ENCODE assay signal across 21 cellular contexts in genomic region chr19:29569038-29569911, GRCh38. TPM values are rescaled to one million over a fixed set of nuclear protein-coding genes. Genes with fewer than 3 reads are reported as not detected.
DNase-seq lines count a peak whose midpoint lies in the region; ATAC-seq and TF ChIP-seq lines count a peak whose summit lies in the region.
"Had no signal": no experiment of that assay in that cellular context is flagged by ENCODE, and none has a peak within 500 bp of the region (broad histone marks: within the 10 kb centered on the region; RNA-seq: fewer than 3 reads in every experiment).

No MANE protein-coding gene starts in this region.

- no peaks in the 10 kb centered on the region for H3K4me1 ChIP-seq in vagina
- H3K4me1 ChIP-seq: BE2C, HAP-1 had no signal

- TF ChIP-seq CTCF in vagina (IDR thresholded peaks at IDR 0.05): no peak

- H3K27me3 ChIP-seq in vagina: no peaks in the 10 kb centered on the region

- no peak overlapping the region for H3K4me3 Mint-ChIP-seq in activated T-cell treated with anti-CD3 and anti-CD28 coated beads, Interleukin-2, amount 50 U/mL, for 24 hours
- H3K4me3 Mint-ChIP-seq in stimulated activated naive CD8-positive, alpha-beta T cell treated with anti-CD3 and anti-CD28 coated beads, Interleukin-15, amount 100 ng/mL, for 72 hours: no peak overlapping the region
- H3K4me3 Mint-ChIP-seq: CD4-positive, CD25-positive, alpha-beta regulatory T cell; CD8-positive, alpha-beta memory T cell had no signal

- ATAC-seq in stimulated activated naive CD8-positive, alpha-beta T cell treated with anti-CD3 and anti-CD28 coated beads, Interleukin-15, Interleukin-2, amounts not matched to agents 100 U/mL and 50 U/mL, for 24 hours: peak; percentile 51
- no peak for ATAC-seq in stimulated activated naive CD8-positive, alpha-beta T cell treated with anti-CD3 and anti-CD28 coated beads, Interleukin-15, amount 100 ng/mL, for 72 hours
- ATAC-seq in HG03175 (IDR thresholded peaks at IDR 0.05; ENCODE audit: unreplicated experiment): no peak
- ATAC-seq: GM12878 had no signal

- H3K36me3 Mint-ChIP-seq in activated T-cell treated with anti-CD3 and anti-CD28 coated beads, Interleukin-2, amount 50 U/mL, for 24 hours (ENCODE audit: low read depth): no peaks in the 10 kb centered on the region
- H3K36me3 Mint-ChIP-seq: CD4-positive, CD25-positive, alpha-beta regulatory T cell; CD8-positive, alpha-beta memory T cell had no signal

- H3K27me3 Mint-ChIP-seq in activated T-cell treated with anti-CD3 and anti-CD28 coated beads, Interleukin-2, amount 50 U/mL, for 24 hours: peaks cover 66% of the 10 kb centered on the region
- H3K27me3 Mint-ChIP-seq in stimulated activated naive CD8-positive, alpha-beta T cell treated with anti-CD3 and anti-CD28 coated beads, Interleukin-15, amount 100 ng/mL, for 72 hours: peaks cover 89% of the 10 kb centered on the region

- H3K27ac ChIP-seq in vagina: no peak overlapping the region
- H3K27ac ChIP-seq: HL-60 had no signal

- H3K4me3 ChIP-seq in vagina: no peak overlapping the region
- H3K4me3 ChIP-seq: GM12878, HAP-1 had no signal

- H3K9me3 ChIP-seq in vagina: no peaks in the 10 kb centered on the region
- H3K9me3 ChIP-seq: BE2C, HAP-1 had no signal

- peaks cover 15% of the 10 kb centered on the region for H3K4me1 Mint-ChIP-seq in activated T-cell treated with anti-CD3 and anti-CD28 coated beads, Interleukin-2, amount 50 U/mL, for 24 hours (ENCODE audit: low read depth)
- H3K4me1 Mint-ChIP-seq in stimulated activated naive CD8-positive, alpha-beta T cell treated with anti-CD3 and anti-CD28 coated beads, Interleukin-15, amount 100 ng/mL, for 72 hours: peaks cover 25% of the 10 kb centered on the region
- H3K4me1 Mint-ChIP-seq: CD4-positive, CD25-positive, alpha-beta regulatory T cell had no signal

- TF ChIP-seq POLR2A in vagina (IDR thresholded peaks at IDR 0.05): no peak

- H3K27ac Mint-ChIP-seq in activated T-cell treated with anti-CD3 and anti-CD28 coated beads, Interleukin-2, amount 50 U/mL, for 24 hours: no peak overlapping the region
- no peak overlapping the region for H3K27ac Mint-ChIP-seq in stimulated activated naive CD8-positive, alpha-beta T cell treated with anti-CD3 and anti-CD28 coated beads, Interleukin-15, amount 100 ng/mL, for 72 hours
- H3K27ac Mint-ChIP-seq: CD4-positive, CD25-positive, alpha-beta regulatory T cell; CD8-positive, alpha-beta memory T cell had no signal

- intact Hi-C loops in vagina (cut with DNase I): no loop called here

- peak; percentile 15 for DNase-seq in activated T-cell treated with anti-CD3 and anti-CD28 coated beads, Interleukin-2, amount 50 U/mL, for 24 hours
- no peak for DNase-seq in activated T-cell treated with anti-CD3 and anti-CD28 coated beads, Interleukin-2, amount 50 U/mL, for 1 hour
- peak; percentile 16 for DNase-seq in stimulated activated naive CD8-positive, alpha-beta T cell treated with anti-CD3 and anti-CD28 coated beads, Interleukin-15, Interleukin-2, amounts not matched to agents 100 U/mL and 50 U/mL, for 24 hours
- DNase-seq in stimulated activated naive CD8-positive, alpha-beta T cell treated with anti-CD3 and anti-CD28 coated beads, Interleukin-15, amount 100 ng/mL, for 72 hours: no peak
- peak; percentile 69 for DNase-seq in mesenteric fat pad (ENCODE audit: low spot score)
- DNase-seq in vagina (ENCODE audit: extremely low spot score in 2 of 2): peak; percentile 54 to 72
- no peak for DNase-seq in NCI-H2171 treated with DMSO at 0.1 percent for 48 hours (lab: John Stamatoyannopoulos, UW)
- DNase-seq: ACHN; BE2C; CD4-positive, CD25-positive, alpha-beta regulatory T cell; CD8-positive, alpha-beta memory T cell; COR-L47; DMS 273 treated with DMSO at 0.1 percent for 48 hours; DMS53; DND-41; EL had no signal

- H3K9me3 Mint-ChIP-seq in activated T-cell treated with anti-CD3 and anti-CD28 coated beads, Interleukin-2, amount 50 U/mL, for 24 hours: no peaks in the 10 kb centered on the region
- H3K9me3 Mint-ChIP-seq in stimulated activated naive CD8-positive, alpha-beta T cell treated with anti-CD3 and anti-CD28 coated beads, Interleukin-15, amount 100 ng/mL, for 72 hours: no peaks in the 10 kb centered on the region
- H3K9me3 Mint-ChIP-seq: CD4-positive, CD25-positive, alpha-beta regulatory T cell; CD8-positive, alpha-beta memory T cell had no signal

- no peaks in the 10 kb centered on the region for H3K36me3 ChIP-seq in vagina
- H3K36me3 ChIP-seq: BE2C, HAP-1 had no signal

RNA-seq across cellular contexts. Expression of gene POP4, which starts 36.8 kb away (rescaled TPM):
- total RNA-seq in mesenteric fat pad (57.4 TPM), vagina (31.4 TPM)

RNA-seq across cellular contexts. Expression of gene VSTM2B, which starts 43.5 kb away (rescaled TPM):
- total RNA-seq in mesenteric fat pad: not detected
- total RNA-seq in vagina: 0.98 TPM
- total RNA-seq: CD4-positive, CD25-positive, alpha-beta regulatory T cell; CD8-positive, alpha-beta memory T cell; GM12878; HT1080 had no signal

Comparison
In these comparisons a context has a peak if more than half of its experiments do, and no peak if none do; other contexts are left out.
1. DNase-seq: peak in activated T-cell treated with anti-CD3 and anti-CD28 coated beads, Interleukin-2, amount 50 U/mL, for 24 hours (single experiment), stimulated activated naive CD8-positive, alpha-beta T cell treated with anti-CD3 and anti-CD28 coated beads, Interleukin-15, Interleukin-2, amounts not matched to agents 100 U/mL and 50 U/mL, for 24 hours (single experiment), mesenteric fat pad (single experiment) and vagina (2 of 2); none in activated T-cell treated with anti-CD3 and anti-CD28 coated beads, Interleukin-2, amount 50 U/mL, for 1 hour (single experiment), stimulated activated naive CD8-positive, alpha-beta T cell treated with anti-CD3 and anti-CD28 coated beads, Interleukin-15, amount 100 ng/mL, for 72 hours (0 of 2) and NCI-H2171 treated with DMSO at 0.1 percent for 48 hours (single experiment).